ENCODE assay signal across 21 cellular contexts in the genomic region with DNA sequence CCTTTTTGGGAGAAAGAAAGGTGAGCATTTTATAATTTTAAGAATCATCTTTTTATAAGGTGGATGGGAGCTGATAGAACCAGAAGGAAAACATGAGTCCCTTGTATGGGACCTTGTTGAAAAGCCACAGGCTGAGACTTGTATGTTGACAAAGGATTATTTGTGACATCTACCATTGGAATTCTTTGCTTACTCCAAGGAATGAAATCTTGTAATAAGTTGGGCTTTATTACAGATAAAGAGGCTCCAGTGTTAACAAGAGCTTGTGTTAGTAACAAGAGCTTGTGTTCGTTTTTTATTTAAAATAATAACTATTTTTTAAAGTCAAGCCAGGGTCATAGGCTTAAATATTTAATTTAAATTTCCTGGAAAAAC.
DNase-seq lines count a peak whose midpoint lies in the region; ATAC-seq, FAIRE-seq and TF ChIP-seq lines count a peak whose summit lies in the region.
"Had no signal": no experiment of that assay in that cellular context is flagged by ENCODE, and none has a peak within 500 bp of the region (broad histone marks: within the 10 kb centered on the region; RNA-seq: fewer than 3 reads in every experiment).

No MANE protein-coding gene starts in this region.

- no peak for DNase-seq in Caco-2
- peak; percentile 9 for DNase-seq in HPDE6-E6E7 (ENCODE audit: extremely low spot score)
- DNase-seq in bronchial epithelial cell (ENCODE audit: low read depth), result peak; percentile 87
- peak; percentile 1 for DNase-seq in foreskin melanocyte
- DNase-seq in NCI-H1694 treated with DMSO at 0.1 percent for 48 hours (lab: John Stamatoyannopoulos, UW), result no peak
- DNase-seq in activated naive CD4-positive, alpha-beta T cell treated with anti-CD3 and anti-CD28 coated beads, Interleukin-2, amount 50 U/mL, for 16 hours, result no peak
- DNase-seq: ACHN; BE2C; C1 segment of cervical spinal cord; CD4-positive, CD25-positive, alpha-beta regulatory T cell; CD8-positive, alpha-beta memory T cell; DMS153; DMS79; GDM1; GM23248; HCEC 1CT; KBM-7 had no signal

- H3K27me3 Mint-ChIP-seq in Caco-2 (ENCODE audit: insufficient read depth, unreplicated experiment), result no peaks in the 10 kb centered on the region
- H3K27me3 Mint-ChIP-seq: CD4-positive, CD25-positive, alpha-beta regulatory T cell; CD8-positive, alpha-beta memory T cell; IgD-negative memory B cell had no signal

- BruUV-seq in Caco-2 (replicated peaks; lab: Mats Ljungman, UMichigan), result no TSS peak

- ATAC-seq in GM19395 (IDR thresholded peaks at IDR 0.05; ENCODE audit: unreplicated experiment), result no peak
- ATAC-seq: HepG2 had no signal

- intact Hi-C loops in Caco-2 (cut with micrococcal nuclease; ENCODE audit: unreplicated experiment), result no loop called here

- TF ChIP-seq CTCF in Caco-2 (IDR thresholded peaks at IDR 0.05; ENCODE audit: insufficient read depth in 1 of 2, low read depth in 1 of 2, low read length in 1 of 2, severe bottlenecking in 1 of 2, unreplicated experiment in 1 of 2) (no peak), bronchial epithelial cell (IDR thresholded peaks at IDR 0.05; ENCODE audit: insufficient read depth, low read length, severe bottlenecking) (no peak)

- no peaks in the 10 kb centered on the region; the same call in none of the 2 replicates for H3K9me3 ChIP-seq in Caco-2
- H3K9me3 ChIP-seq: BE2C had no signal

- CTCF ChIA-PET in Caco-2 (lab: Charles Lee), result no interaction called here

- peaks cover 6% of the 10 kb centered on the region; the same call in 1 of the 2 replicates for H3K4me1 ChIP-seq in Caco-2
- H3K4me1 ChIP-seq: BE2C had no signal

- FAIRE-seq in bronchial epithelial cell (lab: Jason Lieb, UNC), result no peak
- FAIRE-seq: A204.1, HepG2 had no signal

- no peaks in the 10 kb centered on the region for H3K36me3 Mint-ChIP-seq in Caco-2 (ENCODE audit: insufficient read depth, unreplicated experiment)
- H3K36me3 Mint-ChIP-seq: CD4-positive, CD25-positive, alpha-beta regulatory T cell; CD8-positive, alpha-beta memory T cell; IgD-negative memory B cell had no signal

- H3K27me3 ChIP-seq in Caco-2 (replicated peaks; ENCODE audit: control insufficient read depth, insufficient read depth, low read length) (no peaks in the 10 kb centered on the region), bronchial epithelial cell (ENCODE audit: control insufficient read depth, insufficient read depth, low read length) (no peaks in the 10 kb centered on the region)
- H3K27me3 ChIP-seq: BE2C had no signal

- peak overlapping the region; percentile 47 for H3K27ac Mint-ChIP-seq in Caco-2 (ENCODE audit: unreplicated experiment)
- H3K27ac Mint-ChIP-seq: CD4-positive, CD25-positive, alpha-beta regulatory T cell; CD8-positive, alpha-beta memory T cell; IgD-negative memory B cell had no signal

- H3K4me3 ChIP-seq in Caco-2 (ENCODE audit: low read depth, low read length) (no peak overlapping the region), bronchial epithelial cell (ENCODE audit: low read depth, low read length) (no peak overlapping the region)
- H3K4me3 ChIP-seq: GM23248 had no signal

- H3K4me1 Mint-ChIP-seq in Caco-2 (ENCODE audit: low read depth, unreplicated experiment), result no peaks in the 10 kb centered on the region
- H3K4me1 Mint-ChIP-seq: CD4-positive, CD25-positive, alpha-beta regulatory T cell; CD8-positive, alpha-beta memory T cell; IgD-negative memory B cell had no signal

- no peak overlapping the region for H3K4me3 Mint-ChIP-seq in Caco-2 (ENCODE audit: unreplicated experiment)
- H3K4me3 Mint-ChIP-seq: CD4-positive, CD25-positive, alpha-beta regulatory T cell; CD8-positive, alpha-beta memory T cell; IgD-negative memory B cell had no signal

- POLR2A ChIA-PET in Caco-2 (lab: Charles Lee), result no interaction called here

- H3K36me3 ChIP-seq in Caco-2 (ENCODE audit: control insufficient read depth, insufficient read depth, low read length) (no peaks in the 10 kb centered on the region), bronchial epithelial cell (ENCODE audit: control insufficient read depth, insufficient read depth, low read length) (no peaks in the 10 kb centered on the region)
- H3K36me3 ChIP-seq: BE2C had no signal

- peaks cover 10% of the 10 kb centered on the region for H3K9me3 Mint-ChIP-seq in Caco-2 (ENCODE audit: unreplicated experiment)

Comparison
In these comparisons a context has a peak if more than half of its experiments do, and no peak if none do; other contexts are left out.
1. DNase-seq: peak in HPDE6-E6E7 (single experiment), bronchial epithelial cell (single experiment) and foreskin melanocyte (single experiment); none in Caco-2 (0 of 2), NCI-H1694 treated with DMSO at 0.1 percent for 48 hours (single experiment) and activated naive CD4-positive, alpha-beta T cell treated with anti-CD3 and anti-CD28 coated beads, Interleukin-2, amount 50 U/mL, for 16 hours (single experiment).